ENCODE assay signal across 23 cellular contexts in genomic region chr5:172648755-172649154, GRCh38. TPM values are rescaled to one million over a fixed set of nuclear protein-coding genes. Genes with fewer than 3 reads are reported as not detected.
DNase-seq lines count a peak whose midpoint lies in the region; ATAC-seq and TF ChIP-seq lines count a peak whose summit lies in the region.
"Had no signal": no experiment of that assay in that cellular context is flagged by ENCODE, and none has a peak within 500 bp of the region (broad histone marks: within the 10 kb centered on the region; RNA-seq: fewer than 3 reads in every experiment).

No MANE protein-coding gene starts in this region.

- H3K4me3 ChIP-seq in cardiac muscle cell (no peak overlapping the region), uterus (no peak overlapping the region)
- H3K4me3 ChIP-seq: A549, hepatocyte, lower lobe of right lung, neural progenitor cell, skin epidermis, testis had no signal

- peak overlapping the region; percentile 47 for H3K27ac ChIP-seq in cardiac muscle cell
- H3K27ac ChIP-seq in RWPE1 = peak overlapping the region; percentile 71
- peak overlapping the region; percentile 64 to 98 for H3K27ac ChIP-seq in uterus
- H3K27ac ChIP-seq: A549, hepatocyte, HL-60, lower lobe of right lung, neural progenitor cell, testis had no signal

- H3K4me1 ChIP-seq in cardiac muscle cell (ENCODE audit: low read depth) (peaks cover 14% of the 10 kb centered on the region), uterus (peaks cover 0 to 23% of the 10 kb centered on the region in 2 donors)
- H3K4me1 ChIP-seq: A549 had no signal

- CTCF ChIA-PET in RWPE1 (lab: Yijun Ruan, JAX) = no interaction called here

- H3K36me3 ChIP-seq in cardiac muscle cell = no peaks in the 10 kb centered on the region
- H3K36me3 ChIP-seq in uterus = no peaks in the 10 kb centered on the region
- H3K36me3 ChIP-seq: neural progenitor cell had no signal

- ATAC-seq in left ventricle myocardium superior = no peak
- no peak for ATAC-seq in HG03025 (IDR thresholded peaks at IDR 0.05; ENCODE audit: low FRiP score, unreplicated experiment)
- ATAC-seq: A549; activated CD8-positive, alpha-beta T cell treated with anti-CD3 and anti-CD28 coated beads for 36 hours; stimulated activated memory B cell treated with anti-CD40 and anti-IgM and Interleukin-4, amounts not matched to agents 10 μg/mL and 1 μg/mL and 100 μg/mL, for 72 hours had no signal

- no peaks in the 10 kb centered on the region for H3K27me3 ChIP-seq in cardiac muscle cell
- no peaks in the 10 kb centered on the region for H3K27me3 ChIP-seq in uterus
- H3K27me3 ChIP-seq: hepatocyte, neural progenitor cell, testis had no signal

- TF ChIP-seq POLR2A in uterus (IDR thresholded peaks at IDR 0.05) = no peak

- H3K9me3 ChIP-seq in cardiac muscle cell (ENCODE audit: low read depth) (no peaks in the 10 kb centered on the region), uterus (no peaks in the 10 kb centered on the region)
- H3K9me3 ChIP-seq: A549, lower lobe of right lung, testis had no signal

- intact Hi-C loops in left ventricle myocardium superior (cut with micrococcal nuclease) = loop anchor here (10.0 kb wide), 1 partner anchor 46 kb away; no protein-coding TSS in a partner anchor
- intact Hi-C loops in uterus (cut with DNase I; ENCODE audit: low total_unique reads) = loop anchor here (10.0 kb wide), 1 partner anchor 84 kb away; no protein-coding TSS in a partner anchor

- POLR2A ChIA-PET in RWPE1 (lab: Yijun Ruan, JAX; ENCODE audit: low non-redundant PET) = no interaction called here

- DNase-seq in cardiac muscle cell (ENCODE audit: low read depth in 1 of 2, low spot score in 1 of 2) (no peak), left ventricle myocardium superior (no peak), RWPE1 (ENCODE audit: low spot score) (no peak), islet precursor cell (peak; percentile 63), uterus (no peak), A172 (ENCODE audit: low spot score) (no peak), anterior cingulate cortex (lab: John Stamatoyannopoulos, UW) (no peak)
- DNase-seq: activated CD8-positive, alpha-beta T cell treated with anti-CD3 and anti-CD28 coated beads for 36 hours; activated gamma-delta T cell; activated T-cell treated with anti-CD3 and anti-CD28 coated beads for 4 hours; GOT3; lower lobe of right lung; NCI-H526; RPMI8226; stimulated activated CD4-positive, alpha-beta T cell treated with anti-CD3 and anti-CD28 coated beads, Interleukin-2, amount 100 ng/mL, for 24 hours; testis had no signal

- no peak for TF ChIP-seq CTCF in cardiac muscle cell (IDR thresholded peaks at IDR 0.05; ENCODE audit: low read depth, low read length)
- no peak for TF ChIP-seq CTCF in RWPE1 (conservative IDR thresholded peaks at IDR 0.05; ENCODE audit: low read depth)
- TF ChIP-seq CTCF in uterus (IDR thresholded peaks at IDR 0.05) = no peak

RNA-seq across cellular contexts. Expression of gene NEURL1B, which starts 7.7 kb away (rescaled TPM):
- total RNA-seq in cardiac muscle cell (32.7 and 55.8 TPM in 2 replicates), left ventricle myocardium superior (32.0 TPM), uterus (100 to 1,000 TPM in 1 of 4 donors, 10 to 100 TPM in 3; 51.1 to 136 (median 74.1) TPM)
- polyA plus RNA-seq in cardiac muscle cell = 4.6 and 7.6 TPM in 2 replicates
- 7.2 and 12.2 TPM in 2 replicates for total RNA-seq in A172 (2014; rRNA removed; shearing (Covaris generic))
